In genomic region chr22:27828214-27828587, GRCh38 we compare ENCODE assay signal across 26 cellular contexts. TPM values are rescaled to one million over a fixed set of nuclear protein-coding genes. Genes with fewer than 3 reads are reported as not detected.
DNase-seq lines count a peak whose midpoint lies in the region; ATAC-seq and TF ChIP-seq lines count a peak whose summit lies in the region.
"Had no signal": no experiment of that assay in that cellular context is flagged by ENCODE, and none has a peak within 500 bp of the region (broad histone marks: within the 10 kb centered on the region; RNA-seq: fewer than 3 reads in every experiment).

No MANE protein-coding gene starts in this region.

- TF ChIP-seq EP300 in ovary (IDR thresholded peaks at IDR 0.05): no peak

- H3K36me3 Mint-ChIP-seq in endodermal cell (ENCODE audit: low read depth): no peaks in the 10 kb centered on the region
- H3K36me3 Mint-ChIP-seq in nephron progenitor cell (ENCODE audit: low read depth): no peaks in the 10 kb centered on the region

- intact Hi-C loops in Right ventricle myocardium superior (cut with DNase I) (no loop called here), ovary (cut with DNase I) (loop anchor here in 1 of 4 donors (5.0 kb wide), 1 partner anchor 39 kb away; no protein-coding TSS in a partner anchor), uterus (cut with DNase I; ENCODE audit: low total_unique reads) (no loop called here)

- H3K4me1 Mint-ChIP-seq in endodermal cell (peaks cover 6% of the 10 kb centered on the region), nephron progenitor cell (peaks cover 9% of the 10 kb centered on the region)

- H3K4me1 ChIP-seq in right atrium auricular region (no peaks in the 10 kb centered on the region), ovary (ENCODE audit: insufficient read depth) (peaks cover 11% of the 10 kb centered on the region), uterus (no peaks in the 10 kb centered on the region), endodermal cell (ENCODE audit: control insufficient read depth, insufficient read depth, low read length) (no peaks in the 10 kb centered on the region)
- H3K4me1 ChIP-seq: A549 had no signal

- no peak for DNase-seq in right atrium auricular region (ENCODE audit: low spot score)
- no peak for DNase-seq in Right ventricle myocardium superior
- no peak for DNase-seq in coronary artery (ENCODE audit: low spot score)
- peak in 4 of 5 donors; percentile 56 to 76 (median 66) for DNase-seq in ovary
- DNase-seq in uterus: no peak
- no peak for DNase-seq in endodermal cell
- no peak for DNase-seq in brain microvascular endothelial cell
- DNase-seq in nephron progenitor cell: no peak
- DNase-seq: AML-193; CD4-positive, alpha-beta memory T cell; COR-L47; DMS53; GM23248; H9; HFFc6; KBM-7; MG63; NCI-H1105 treated with DMSO at 0.1 percent for 48 hours; NCI-H146; NCI-H2029; NCI-H446; NCI-H524 treated with DMSO at 0.1 percent for 48 hours; NCI-H774; PC-3 had no signal

- no peak for ATAC-seq in Right ventricle myocardium superior (ENCODE audit: poor library complexity)
- ATAC-seq: A549, PC-3 had no signal

- H3K9me3 ChIP-seq in right atrium auricular region (no peaks in the 10 kb centered on the region), ovary (no peaks in the 10 kb centered on the region), uterus (no peaks in the 10 kb centered on the region), endodermal cell (ENCODE audit: control insufficient read depth, low read length) (no peaks in the 10 kb centered on the region)
- H3K9me3 ChIP-seq: A549, MG63 had no signal

- in situ Hi-C loops in brain microvascular endothelial cell (cut with HindIII; ENCODE audit: low pct_ligation_motif_present, low sequenced_read_pairs): no loop called here

- H3K27ac ChIP-seq in right atrium auricular region: peak overlapping the region; percentile 40 to 70
- peak overlapping the region; percentile 79 to 89 for H3K27ac ChIP-seq in coronary artery
- peak overlapping the region; percentile 88 to 94 for H3K27ac ChIP-seq in ovary
- H3K27ac ChIP-seq in uterus: peak overlapping the region; percentile 45 to 59
- H3K27ac ChIP-seq in endodermal cell (ENCODE audit: low read depth, low read length): no peak overlapping the region
- H3K27ac ChIP-seq in brain microvascular endothelial cell: no peak overlapping the region
- H3K27ac ChIP-seq: A549; BLaER1 treated with 17β-estradiol and CSF1 and Interleukin-3, amounts not matched to agents 10 nM and 100 nM; GM23248 had no signal

- WGBS in ovary, 3 donors: 9 to 30% (median 14%) methylated on average over 7 of the region's 7 CpGs
- WGBS in endodermal cell (ENCODE audit: insufficient coverage in 1 of 2, insufficient read length in 1 of 2), 2 experiments: 72 to 84% methylated on average over 4 to 7 of the region's 7 CpGs

- no peaks in the 10 kb centered on the region for H3K27me3 ChIP-seq in right atrium auricular region
- no peaks in the 10 kb centered on the region for H3K27me3 ChIP-seq in ovary
- H3K27me3 ChIP-seq in uterus: no peaks in the 10 kb centered on the region
- H3K27me3 ChIP-seq in endodermal cell (ENCODE audit: control insufficient read depth, insufficient read depth, low read length, poor library complexity, severe bottlenecking): no peaks in the 10 kb centered on the region
- no peaks in the 10 kb centered on the region for H3K27me3 ChIP-seq in brain microvascular endothelial cell (replicated peaks)
- H3K27me3 ChIP-seq: BLaER1 treated with 17β-estradiol and CSF1 and Interleukin-3, amounts not matched to agents 10 nM and 100 nM; MG63 had no signal

- H3K27ac Mint-ChIP-seq in endodermal cell (no peak overlapping the region), nephron progenitor cell (no peak overlapping the region)
- H3K27ac Mint-ChIP-seq: HFFc6 had no signal

- no peaks in the 10 kb centered on the region for H3K9me3 Mint-ChIP-seq in endodermal cell
- peaks cover 12% of the 10 kb centered on the region for H3K9me3 Mint-ChIP-seq in nephron progenitor cell
- H3K9me3 Mint-ChIP-seq: CD4-positive, alpha-beta memory T cell; HFFc6 had no signal

- H3K36me3 ChIP-seq in right atrium auricular region (no peaks in the 10 kb centered on the region), ovary (no peaks in the 10 kb centered on the region), uterus (no peaks in the 10 kb centered on the region), endodermal cell (ENCODE audit: control insufficient read depth, insufficient read depth, low read length) (no peaks in the 10 kb centered on the region), brain microvascular endothelial cell (replicated peaks) (no peaks in the 10 kb centered on the region)
- H3K36me3 ChIP-seq: BLaER1 treated with 17β-estradiol and CSF1 and Interleukin-3, amounts not matched to agents 10 nM and 100 nM; MG63 had no signal

- H3K27me3 Mint-ChIP-seq in endodermal cell (ENCODE audit: insufficient read depth) (peaks cover 2% of the 10 kb centered on the region), nephron progenitor cell (ENCODE audit: low read depth, poor library complexity) (peaks cover 31% of the 10 kb centered on the region)
- H3K27me3 Mint-ChIP-seq: CD4-positive, alpha-beta memory T cell had no signal

- H3K4me3 Mint-ChIP-seq in endodermal cell (no peak overlapping the region), nephron progenitor cell (no peak overlapping the region)
- H3K4me3 Mint-ChIP-seq: CD4-positive, alpha-beta memory T cell; H9; HFFc6 had no signal

- TF ChIP-seq POLR2A in ovary (IDR thresholded peaks at IDR 0.05): no peak
- no peak for TF ChIP-seq POLR2A in uterus (IDR thresholded peaks at IDR 0.05)

- TF ChIP-seq CTCF in right atrium auricular region (IDR thresholded peaks at IDR 0.05): no peak
- no peak for TF ChIP-seq CTCF in coronary artery (IDR thresholded peaks at IDR 0.05)
- no peak for TF ChIP-seq CTCF in ovary (IDR thresholded peaks at IDR 0.05)
- no peak for TF ChIP-seq CTCF in uterus (IDR thresholded peaks at IDR 0.05)
- no peak for TF ChIP-seq CTCF in endodermal cell (conservative IDR thresholded peaks at IDR 0.05)
- TF ChIP-seq CTCF in brain microvascular endothelial cell (IDR thresholded peaks at IDR 0.05; ENCODE audit: low read depth, low read length, missing control alignments): no peak
- TF ChIP-seq CTCF in nephron progenitor cell (IDR thresholded peaks at IDR 0.05): no peak

- H3K4me3 ChIP-seq in right atrium auricular region (no peak overlapping the region), coronary artery (no peak overlapping the region), ovary (no peak overlapping the region), uterus (no peak overlapping the region), endodermal cell (ENCODE audit: low read length) (no peak overlapping the region), brain microvascular endothelial cell (ENCODE audit: low read depth, low read length) (no peak overlapping the region)
- H3K4me3 ChIP-seq: A549; BLaER1 treated with 17β-estradiol and CSF1 and Interleukin-3, amounts not matched to agents 10 nM and 100 nM; GM23248; MG63 had no signal

- H3K9ac ChIP-seq in endodermal cell (ENCODE audit: extremely low read depth, low read length, poor library complexity, severe bottlenecking): no peak overlapping the region
- H3K9ac ChIP-seq: BLaER1 treated with 17β-estradiol and CSF1 and Interleukin-3, amounts not matched to agents 10 nM and 100 nM; GM23248 had no signal

RNA-seq across cellular contexts. Expression of gene MN1, which starts 26.6 kb away (rescaled TPM):
- total RNA-seq in right atrium auricular region (10 to 100 TPM; 13.0 to 14.3 TPM), Right ventricle myocardium superior (6.3 TPM), ovary (10 to 100 TPM; 10.6 to 33.5 (median 13.9) TPM), uterus (1 to 10 TPM; 2.0 to 9.7 (median 8.2) TPM), endodermal cell (10 to 100 TPM in 1 of 2 donors, 1 to 10 TPM in 1; 4.4 to 17.8 TPM)
- 1 to 10 TPM; 6.7 to 7.7 TPM for polyA plus RNA-seq in ovary
- polyA plus RNA-seq in endodermal cell (2013, experiment 1 of 2): 41.5 TPM
- polyA plus RNA-seq in endodermal cell (2013, experiment 2 of 2): 44.1 TPM

Comparison
In these comparisons a context has a peak if more than half of its experiments do, and no peak if none do; other contexts are left out.
1. DNase-seq: peak in ovary (4 of 5); none in right atrium auricular region (single experiment), Right ventricle myocardium superior (single experiment), coronary artery (single experiment), uterus (0 of 2), endodermal cell (single experiment), brain microvascular endothelial cell (single experiment) and nephron progenitor cell (single experiment).
2. H3K27ac ChIP-seq: peak in right atrium auricular region (2 of 2), coronary artery (2 of 2), ovary (2 of 2) and uterus (2 of 2); none in endodermal cell (single experiment) and brain microvascular endothelial cell (single experiment).